8 cellular contexts compared by ENCODE assay signal in the genomic region with DNA sequence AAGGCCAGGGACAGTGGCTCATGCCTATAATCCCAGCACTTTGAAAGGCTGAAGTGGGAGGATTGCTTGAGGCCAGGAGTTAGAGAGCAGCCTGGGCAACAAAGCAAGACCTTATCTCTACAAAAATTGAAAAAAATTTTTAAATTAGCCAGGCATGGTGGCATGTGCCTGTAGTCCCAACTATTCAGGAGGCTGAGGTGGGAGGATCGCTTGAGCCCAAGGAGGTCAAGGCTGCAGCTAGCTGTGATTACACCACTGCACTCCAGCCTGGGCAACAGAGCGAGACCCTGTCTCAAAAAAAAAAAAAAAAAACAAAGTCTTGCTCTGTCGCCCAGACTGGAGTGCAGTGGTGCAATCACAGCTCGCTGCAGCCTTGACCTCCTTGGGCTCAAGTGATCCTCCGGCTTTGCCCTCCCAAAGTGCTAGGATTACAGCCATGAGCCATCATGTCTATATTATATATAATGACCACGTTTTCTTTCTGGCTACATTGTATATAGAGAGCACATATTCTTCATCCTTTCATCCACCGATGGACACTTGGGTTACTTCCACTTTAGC. TPM values are rescaled to one million over a fixed set of nuclear protein-coding genes. Genes with fewer than 3 reads are reported as not detected.
DNase-seq lines count a peak whose midpoint lies in the region; ATAC-seq, FAIRE-seq and TF ChIP-seq lines count a peak whose summit lies in the region.
"Not testable (repeated sequence)": the region's sequence is repeated elsewhere in the genome, so short reads cannot be mapped to it uniquely, and the experiment has no call there.

No MANE protein-coding gene starts in this region.

- H3K4me1 ChIP-seq in Caco-2 (peaks cover 42% of the 10 kb centered on the region), hepatocyte (ENCODE audit: insufficient read depth) (peaks cover 23% of the 10 kb centered on the region), HepG2 (ENCODE audit: insufficient read depth, low read length) (peaks cover 59% of the 10 kb centered on the region), lower lobe of right lung (peaks cover 11% of the 10 kb centered on the region)
- not testable (repeated sequence) for H3K4me1 ChIP-seq in colonic mucosa; osteoblast (ENCODE audit: insufficient read depth, low read length); small intestine (ENCODE audit: control insufficient read depth in 2 of 2, insufficient read depth in 1 of 2, low read depth in 1 of 2, low read length in 1 of 2); thyroid gland

- TF ChIP-seq EP300 in HepG2 (IDR thresholded peaks at IDR 0.05; ENCODE audit: low read depth in 2 of 2, low read length in 2 of 2) = peak in 1 of 2 experiments; percentile 51; a peak in 1 of 4 replicates
- TF ChIP-seq EP300 in HepG2 (CRISPR knock-in tag; IDR thresholded peaks at IDR 0.05; ENCODE audit: borderline replicate concordance) = not testable (repeated sequence)

- not testable (repeated sequence) for BruUV-seq in Caco-2 (replicated peaks; lab: Mats Ljungman, UMichigan); HepG2 (replicated peaks; lab: Mats Ljungman, UMichigan)

- H3K9ac ChIP-seq in colonic mucosa (ENCODE audit: low read depth in 2 of 2, low read length in 2 of 2) = peak overlapping the region in 1 of 2 donors; percentile 80
- H3K9ac ChIP-seq in HepG2 (ENCODE audit: insufficient read depth, low read depth, low read length) = not testable (repeated sequence)

- peaks cover 16% of the 10 kb centered on the region for H3K36me3 Mint-ChIP-seq in Caco-2 (ENCODE audit: insufficient read depth, unreplicated experiment)

- not testable (repeated sequence) for H3K27me3 Mint-ChIP-seq in Caco-2 (ENCODE audit: insufficient read depth, unreplicated experiment)

- intact Hi-C loops in Caco-2 (cut with micrococcal nuclease; ENCODE audit: unreplicated experiment); colonic mucosa (cut with DNase I); lower lobe of right lung (cut with DNase I); thyroid gland (cut with DNase I): not testable (repeated sequence)
- intact Hi-C loops in HepG2 (cut with micrococcal nuclease; ENCODE audit: unreplicated experiment) = loop anchor here (5.0 kb wide), 1 partner anchor 37 kb away; a partner anchor contains a TSS

- POLR2A ChIA-PET in Caco-2 (lab: Charles Lee) = interaction anchor here (0.6 to 1.7 kb wide), 3 partner anchors 38 to 1167 kb away, joined by 3 to 13 read pairs (median 3); a partner anchor contains a TSS
- POLR2A ChIA-PET in HepG2 (lab: Yijun Ruan, JAX) = interaction anchor here (0.6 to 3.9 kb wide), 7 partner anchors 12 to 105 kb away, joined by 3 to 31 read pairs (median 6); a partner anchor contains a TSS

- H3K9me3 Mint-ChIP-seq in Caco-2 (ENCODE audit: unreplicated experiment) = not testable (repeated sequence)

- CTCF ChIA-PET in Caco-2 (lab: Charles Lee) = interaction anchor here (1.0 kb wide), 1 partner anchor 362 kb away, joined by 5 read pairs; a partner anchor contains a TSS
- CTCF ChIA-PET in HepG2 (lab: Yijun Ruan, JAX; ENCODE audit: low intra/inter-chr PET ratio, low total read pairs) = not testable (repeated sequence)

- not testable (repeated sequence) for H4K20me1 ChIP-seq in hepatocyte (ENCODE audit: insufficient read depth, poor library complexity, severe bottlenecking); HepG2 (ENCODE audit: insufficient read depth, low read length); osteoblast (ENCODE audit: insufficient read depth, low read length)

- not testable (repeated sequence) for H2AFZ ChIP-seq in hepatocyte; HepG2 (ENCODE audit: low read length); osteoblast (ENCODE audit: low read length)

- H3K27ac ChIP-seq in colonic mucosa = peak overlapping the region; percentile 94
- H3K27ac ChIP-seq in hepatocyte = peak overlapping the region; percentile 93
- H3K27ac ChIP-seq in HepG2 (ENCODE audit: extremely low read length, insufficient read depth, low read length) = peak overlapping the region; percentile 84
- H3K27ac ChIP-seq in lower lobe of right lung; osteoblast (ENCODE audit: low read depth, low read length): not testable (repeated sequence)
- H3K27ac ChIP-seq in small intestine (ENCODE audit: low read depth in 1 of 2, low read length in 1 of 2) = peak overlapping the region; percentile 35 to 91
- H3K27ac ChIP-seq in thyroid gland = peak overlapping the region in 2 of 3 donors; percentile 26 to 63

- 92% methylated on average over 7 of the region's 7 CpGs for WGBS in hepatocyte (ENCODE audit: low lambda C conversion rate, missing lambda C conversion rate)
- WGBS in HepG2 (ENCODE audit: low lambda C conversion rate) = 3% methylated on average over 7 of the region's 7 CpGs
- 81 to 88% (median 84%) methylated on average over 7 of the region's 7 CpGs for WGBS in small intestine, 3 donors
- 60 to 70% methylated on average over 7 of the region's 7 CpGs for WGBS in thyroid gland, 2 donors

- peak overlapping the region; percentile 69 for H3K4me3 Mint-ChIP-seq in Caco-2 (ENCODE audit: unreplicated experiment)

- H3K4me3 ChIP-seq in Caco-2 (ENCODE audit: low read depth, low read length); colonic mucosa; hepatocyte; lower lobe of right lung; osteoblast (ENCODE audit: insufficient read depth, low read length); small intestine (ENCODE audit: low read depth in 1 of 2, low read length in 2 of 2); thyroid gland (replicated peaks in 1 of 3): not testable (repeated sequence)
- H3K4me3 ChIP-seq in HepG2 (replicated peaks in 1 of 3; ENCODE audit: insufficient read depth in 1 of 3, low read depth in 2 of 3, low read length in 3 of 3) = peak overlapping the region in 2 of 3 experiments; percentile 10 to 63; a peak in 1 of 6 replicates

- not testable (repeated sequence) for H3K79me2 ChIP-seq in hepatocyte; HepG2 (ENCODE audit: insufficient read depth, low read length); osteoblast (ENCODE audit: insufficient read depth, low read length)

- ATAC-seq in HepG2 (peak; percentile 21), lower lobe of right lung (peak in 1 of 2 donors; percentile 5)

- H3K4me2 ChIP-seq in hepatocyte (peak overlapping the region; percentile 64), HepG2 (ENCODE audit: low read depth, low read length) (peak overlapping the region; percentile 76), osteoblast (ENCODE audit: insufficient read depth, low read length) (peak overlapping the region; percentile 36)

- H3K4me1 Mint-ChIP-seq in Caco-2 (ENCODE audit: low read depth, unreplicated experiment) = peaks cover 20% of the 10 kb centered on the region

- not testable (repeated sequence) for H3K27me3 ChIP-seq in Caco-2 (replicated peaks; ENCODE audit: control insufficient read depth, insufficient read depth, low read length); colonic mucosa; hepatocyte; HepG2 (ENCODE audit: control insufficient read depth in 1 of 2, insufficient read depth in 2 of 2, low read length in 2 of 2); lower lobe of right lung (ENCODE audit: low read depth); osteoblast (ENCODE audit: insufficient read depth, low read length); small intestine (ENCODE audit: control insufficient read depth in 2 of 2, insufficient read depth in 2 of 2, low read length in 2 of 2); thyroid gland

- not testable (repeated sequence) for TF ChIP-seq RAD21 in HepG2 (CRISPR knock-in tag; IDR thresholded peaks at IDR 0.05)

- in situ Hi-C loops in HepG2 (cut with HindIII; ENCODE audit: extremely low pct_ligation_motif_present, low pct_unique_long_range_greater_than_20kb) = not testable (repeated sequence)

- not testable (repeated sequence) for TF ChIP-seq POLR2A in HepG2 (IDR thresholded peaks at IDR 0.05; ENCODE audit: insufficient read depth in 1 of 2, low read depth in 2 of 2, low read length in 2 of 2); thyroid gland (IDR thresholded peaks at IDR 0.05)

- H3K9me2 ChIP-seq in hepatocyte (replicated peaks; ENCODE audit: insufficient read depth) = not testable (repeated sequence)

- not testable (repeated sequence) for DNase-seq in Caco-2; colonic mucosa; hepatocyte (ENCODE audit: low spot score); osteoblast (ENCODE audit: insufficient read length, low spot score, missing footprints); small intestine
- DNase-seq in HepG2 (ENCODE audit: low spot score) = peak; percentile 40
- peak; percentile 47 for DNase-seq in lower lobe of right lung
- DNase-seq in thyroid gland = peak; percentile 30 to 45

- not testable (repeated sequence) for FAIRE-seq in HepG2 (lab: Jason Lieb, UNC); small intestine (lab: Jason Lieb, UNC)

- peak overlapping the region; percentile 76 for H3K27ac Mint-ChIP-seq in Caco-2 (ENCODE audit: unreplicated experiment)

- not testable (repeated sequence) for TF ChIP-seq CTCF in Caco-2 (IDR thresholded peaks at IDR 0.05; ENCODE audit: insufficient read depth in 1 of 2, low read depth in 1 of 2, low read length in 1 of 2, severe bottlenecking in 1 of 2, unreplicated experiment in 1 of 2); colonic mucosa (IDR thresholded peaks at IDR 0.05); hepatocyte (IDR thresholded peaks at IDR 0.05; ENCODE audit: poor library complexity); HepG2 (CRISPR knock-in tag; IDR thresholded peaks at IDR 0.05); lower lobe of right lung (IDR thresholded peaks at IDR 0.05); osteoblast (IDR thresholded peaks at IDR 0.05; ENCODE audit: extremely low read depth, low read depth, low read length); thyroid gland (IDR thresholded peaks at IDR 0.05)

- H3K36me3 ChIP-seq in Caco-2 (ENCODE audit: control insufficient read depth, insufficient read depth, low read length); colonic mucosa; hepatocyte (replicated peaks; ENCODE audit: insufficient read depth, low read depth); HepG2 (replicated peaks in 1 of 2; ENCODE audit: control insufficient read depth in 1 of 2, insufficient read depth in 2 of 2, low read length in 2 of 2); lower lobe of right lung; osteoblast (ENCODE audit: insufficient read depth, low read length); small intestine (ENCODE audit: control insufficient read depth in 2 of 2, insufficient read depth in 2 of 2, low read length in 2 of 2); thyroid gland: not testable (repeated sequence)

- not testable (repeated sequence) for H3K9me3 ChIP-seq in Caco-2; colonic mucosa; hepatocyte (ENCODE audit: low read depth); HepG2 (ENCODE audit: low read length); lower lobe of right lung; osteoblast (ENCODE audit: low read depth, low read length); small intestine (ENCODE audit: control insufficient read depth, low read depth); thyroid gland

RNA-seq across cellular contexts. Expression of a gene that starts 37.1 kb away (rescaled TPM):
- total RNA-seq in Caco-2 (2022) (174 and 184 TPM in 2 replicates), colonic mucosa (100 to 1,000 TPM; 115 to 176 TPM), hepatocyte (119 and 140 TPM in 2 replicates), HepG2 (2016; rRNA removed; fragmentation: Illumina TruSeq; extraction: Trizol) (28.4 and 34.8 TPM in 2 replicates), lower lobe of right lung (121 TPM), osteoblast (4.0 and 6.2 TPM in 2 replicates), thyroid gland (100 to 1,000 TPM; 148 to 248 (median 197) TPM)
- polyA plus RNA-seq in hepatocyte (49.6 and 72.7 TPM in 2 replicates), HepG2 (2011; rRNA removed) (24.1 and 26.2 TPM in 2 replicates), small intestine (10 to 100 TPM in 1 of 3 donors, 1 to 10 TPM in 2; 7.8 to 16.2 (median 8.5) TPM)
- total RNA-seq in HepG2 (2016; cell fraction: cytosol; rRNA removed; fragmentation: Illumina TruSeq; extraction: Trizol; ENCODE audit: low read depth) = 5.7 and 5.8 TPM in 2 replicates
- 28.2 and 35.4 TPM in 2 replicates for total RNA-seq in HepG2 (2016; cell fraction: insoluble cytoplasmic fraction; rRNA removed; fragmentation: Illumina TruSeq; extraction: Trizol)
- total RNA-seq in HepG2 (2016; cell fraction: membrane; rRNA removed; fragmentation: Illumina TruSeq; extraction: Trizol) = 10.6 and 11.6 TPM in 2 replicates
- total RNA-seq in HepG2 (2016; cell fraction: nucleus; rRNA removed; fragmentation: Illumina TruSeq; extraction: Trizol) = 43.9 and 47.4 TPM in 2 replicates
- polyA plus RNA-seq in HepG2 (2011; cell fraction: cytosol; rRNA removed) = 15.0 and 25.5 TPM in 2 replicates
- polyA plus RNA-seq in HepG2 (2011; cell fraction: nucleus; rRNA removed) = 10.5 and 13.3 TPM in 2 replicates
- polyA plus RNA-seq in HepG2 (2012) = 22.7 and 27.5 TPM in 2 replicates
- polyA plus RNA-seq in HepG2 (2016; cell fraction: cytosol; fragmentation: Illumina TruSeq; extraction: Trizol; ENCODE audit: low read depth) = 1.5 and 1.9 TPM in 2 replicates
- polyA plus RNA-seq in HepG2 (2016; cell fraction: insoluble cytoplasmic fraction; fragmentation: Illumina TruSeq; extraction: Trizol; ENCODE audit: low read depth) = 14.0 and 16.6 TPM in 2 replicates
- 2.9 TPM in 2 replicates for polyA plus RNA-seq in HepG2 (2016; cell fraction: membrane; fragmentation: Illumina TruSeq; extraction: Trizol; ENCODE audit: low read depth)
- polyA plus RNA-seq in HepG2 (2016; cell fraction: nucleus; fragmentation: Illumina TruSeq; extraction: Trizol; ENCODE audit: insufficient read depth, low read depth) = 32.0 and 39.4 TPM in 2 replicates
- 1.1 and 68.4 TPM in 2 replicates for polyA minus RNA-seq in HepG2 (2011; rRNA and poly(A)+ RNA removed; ENCODE audit: low replicate concordance)
- 54.6 and 70.8 TPM in 2 replicates for polyA minus RNA-seq in HepG2 (2011; cell fraction: cytosol; rRNA and poly(A)+ RNA removed)
- polyA minus RNA-seq in HepG2 (2011; cell fraction: nucleus; rRNA and poly(A)+ RNA removed) = 58.3 and 68.8 TPM in 2 replicates

RNA-seq across cellular contexts. Expression of a gene that starts 40.6 kb away (rescaled TPM):
- 47.2 and 50.3 TPM in 2 replicates for total RNA-seq in Caco-2 (2022)
- total RNA-seq in colonic mucosa = 10 to 100 TPM; 51.0 to 51.2 TPM
- total RNA-seq in hepatocyte = 43.5 and 45.4 TPM in 2 replicates
- polyA plus RNA-seq in hepatocyte = 19.6 and 26.4 TPM in 2 replicates
- total RNA-seq in HepG2 (2016; rRNA removed; fragmentation: Illumina TruSeq; extraction: Trizol) = 13.0 and 15.4 TPM in 2 replicates
- 7.1 and 7.3 TPM in 2 replicates for total RNA-seq in HepG2 (2016; cell fraction: cytosol; rRNA removed; fragmentation: Illumina TruSeq; extraction: Trizol; ENCODE audit: low read depth)
- total RNA-seq in HepG2 (2016; cell fraction: insoluble cytoplasmic fraction; rRNA removed; fragmentation: Illumina TruSeq; extraction: Trizol) = 12.0 and 14.4 TPM in 2 replicates
- total RNA-seq in HepG2 (2016; cell fraction: membrane; rRNA removed; fragmentation: Illumina TruSeq; extraction: Trizol) = 8.1 and 9.4 TPM in 2 replicates
- total RNA-seq in HepG2 (2016; cell fraction: nucleus; rRNA removed; fragmentation: Illumina TruSeq; extraction: Trizol) = 14.4 and 14.8 TPM in 2 replicates
- 10.7 and 11.1 TPM in 2 replicates for polyA plus RNA-seq in HepG2 (2011; rRNA removed)
- polyA plus RNA-seq in HepG2 (2011; cell fraction: cytosol; rRNA removed) = 8.3 and 11.7 TPM in 2 replicates
- polyA plus RNA-seq in HepG2 (2011; cell fraction: nucleus; rRNA removed) = 3.0 and 4.0 TPM in 2 replicates
- 6.6 and 7.6 TPM in 2 replicates for polyA plus RNA-seq in HepG2 (2012)
- polyA plus RNA-seq in HepG2 (2016; cell fraction: cytosol; fragmentation: Illumina TruSeq; extraction: Trizol; ENCODE audit: low read depth) = 1.1 TPM in 2 replicates
- 7.6 and 8.3 TPM in 2 replicates for polyA plus RNA-seq in HepG2 (2016; cell fraction: insoluble cytoplasmic fraction; fragmentation: Illumina TruSeq; extraction: Trizol; ENCODE audit: low read depth)
- 2.7 and 3.0 TPM in 2 replicates for polyA plus RNA-seq in HepG2 (2016; cell fraction: membrane; fragmentation: Illumina TruSeq; extraction: Trizol; ENCODE audit: low read depth)
- polyA plus RNA-seq in HepG2 (2016; cell fraction: nucleus; fragmentation: Illumina TruSeq; extraction: Trizol; ENCODE audit: insufficient read depth, low read depth) = 11.7 and 12.6 TPM in 2 replicates
- 20.4 and 23.3 TPM in 2 replicates for polyA minus RNA-seq in HepG2 (2011; rRNA and poly(A)+ RNA removed; ENCODE audit: low replicate concordance)
- polyA minus RNA-seq in HepG2 (2011; cell fraction: cytosol; rRNA and poly(A)+ RNA removed) = 15.7 and 20.1 TPM in 2 replicates
- polyA minus RNA-seq in HepG2 (2011; cell fraction: nucleus; rRNA and poly(A)+ RNA removed) = 12.5 and 18.4 TPM in 2 replicates
- 26.2 TPM for total RNA-seq in lower lobe of right lung
- total RNA-seq in osteoblast = 7.7 and 9.4 TPM in 2 replicates
- polyA plus RNA-seq in small intestine = 10 to 100 TPM in 1 of 3 donors, 1 to 10 TPM in 2; 6.2 to 11.7 (median 7.2) TPM
- total RNA-seq in thyroid gland = 100 to 1,000 TPM in 1 of 4 donors, 10 to 100 TPM in 3; 61.8 to 100 (median 81.9) TPM
